ENCODE assay signal across 11 cellular contexts in the genomic region with DNA sequence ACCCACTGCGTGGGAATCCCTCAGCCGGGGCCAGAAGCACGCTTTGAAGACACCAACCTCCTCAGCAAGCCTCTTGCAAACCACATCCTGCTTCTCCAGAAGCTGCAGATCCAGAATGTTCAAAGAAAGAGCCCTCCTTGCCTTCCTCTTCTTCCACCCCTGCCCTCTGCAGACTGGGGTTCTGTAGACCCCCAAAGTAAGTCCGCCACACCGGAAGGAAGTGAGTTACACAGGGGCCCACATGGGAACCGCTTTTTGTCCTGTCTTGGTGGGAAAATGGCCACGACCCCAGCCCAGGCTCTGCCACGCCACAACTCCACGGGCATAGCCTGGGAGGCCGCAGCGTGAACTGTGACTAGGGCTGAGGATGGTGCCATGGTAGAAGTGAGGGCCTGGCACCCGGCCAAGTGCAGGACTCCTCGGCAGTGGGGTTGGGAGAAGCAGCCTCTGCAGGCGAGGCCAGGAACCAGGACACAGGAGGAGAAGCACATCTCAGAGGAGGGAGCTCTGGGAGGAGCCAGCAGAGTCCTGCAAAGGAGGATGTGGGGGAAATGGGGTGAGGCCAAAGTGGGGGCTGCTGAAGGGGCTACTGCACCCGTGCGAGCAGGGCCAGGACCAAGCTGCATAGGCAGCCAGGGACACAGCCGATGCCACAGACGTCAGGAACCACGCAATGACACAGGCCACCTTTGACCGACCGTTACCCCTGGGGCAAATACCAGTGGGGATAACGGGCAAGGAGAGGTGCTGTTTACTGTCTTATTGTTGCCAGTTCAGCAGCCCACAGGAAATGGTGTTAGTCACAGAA. TPM values are rescaled to one million over a fixed set of nuclear protein-coding genes. Genes with fewer than 3 reads are reported as not detected.
DNase-seq lines count a peak whose midpoint lies in the region; ATAC-seq and FAIRE-seq lines count a peak whose summit lies in the region.
"Had no signal": no experiment of that assay in that cellular context is flagged by ENCODE, and none has a peak within 500 bp of the region (broad histone marks: within the 10 kb centered on the region; RNA-seq: fewer than 3 reads in every experiment).

No MANE protein-coding gene starts in this region.

- CTCF ChIA-PET in T-cell (lab: Charles Lee), result no interaction called here

- ATAC-seq in T-cell (replicated peaks in 1 of 4) (peak; percentile 68 to 78 (median 72)), GM19023 (IDR thresholded peaks at IDR 0.05; ENCODE audit: unreplicated experiment) (no peak), HG03097 (IDR thresholded peaks at IDR 0.05; ENCODE audit: low FRiP score, unreplicated experiment) (no peak)
- ATAC-seq: foreskin keratinocyte, Panc1 had no signal

- peaks cover 24% of the 10 kb centered on the region for H3K4me1 ChIP-seq in skeletal muscle satellite cell (ENCODE audit: control insufficient read depth, insufficient read depth, low read length)
- H3K4me1 ChIP-seq: foreskin keratinocyte had no signal

- H3K4me2 ChIP-seq in skeletal muscle satellite cell (ENCODE audit: low read length), result peak overlapping the region; percentile 82

- H3K9me3 ChIP-seq in skeletal muscle satellite cell (replicated peaks; ENCODE audit: low read length), result no peaks in the 10 kb centered on the region

- no peaks in the 10 kb centered on the region for H3K36me3 ChIP-seq in skeletal muscle satellite cell (ENCODE audit: insufficient read depth, low read length)

- H3K4me1 Mint-ChIP-seq in T-cell, result peaks cover 44 to 60% (median 58%) of the 10 kb centered on the region in 3 donors

- H3K36me3 Mint-ChIP-seq in T-cell, result peaks cover 4% of the 10 kb centered on the region

- H3K9me3 Mint-ChIP-seq in T-cell, result no peaks in the 10 kb centered on the region

- H3K27me3 ChIP-seq in skeletal muscle satellite cell (ENCODE audit: control insufficient read depth, insufficient read depth, low read length), result peaks cover 34% of the 10 kb centered on the region

- FAIRE-seq in GM19239 (lab: Jason Lieb, UNC), result no peak
- FAIRE-seq: G401.6 had no signal

- no peaks in the 10 kb centered on the region for H3K27me3 Mint-ChIP-seq in T-cell

- H3K9ac ChIP-seq in skeletal muscle satellite cell (ENCODE audit: low read depth, low read length), result peak overlapping the region; percentile 61

- H3K4me3 ChIP-seq in skeletal muscle satellite cell (ENCODE audit: low read length), result peak overlapping the region; percentile 61

- POLR2A ChIA-PET in T-cell (lab: Charles Lee), result interaction anchor here in 1 of 2 donors (0.7 kb wide), 1 partner anchor 187 kb away, joined by 6 read pairs; no protein-coding TSS in a partner anchor

- peak overlapping the region; percentile 75 to 84 (median 79) for H3K4me3 Mint-ChIP-seq in T-cell

- peak overlapping the region; percentile 92 to 95 for H3K27ac Mint-ChIP-seq in T-cell

- DNase-seq in COLO829 (ENCODE audit: low spot score) (peak; percentile 53), T-cell (peak; percentile 24 to 67 (median 44)), GM19239 (ENCODE audit: insufficient read length, low spot score) (no peak), HUDEP-2 (lab: John Stamatoyannopoulos, UW; ENCODE audit: unreplicated experiment in 76 of 76) (no peak)
- peak; percentile 79 for DNase-seq in activated effector memory CD4-positive, alpha-beta T cell treated with anti-CD3 and anti-CD28 coated beads, Interleukin-2, amount 50 U/mL, for 16 hours
- DNase-seq: foreskin keratinocyte had no signal

RNA-seq across cellular contexts. Expression of a gene that starts 30.9 kb away (rescaled TPM):
- 10 to 100 TPM; 11.5 to 18.3 (median 16.1) TPM for total RNA-seq in T-cell
- 1.7 and 4.8 TPM in 2 replicates for total RNA-seq in skeletal muscle satellite cell (2012; rRNA removed)

Comparison
In these comparisons a context has a peak if more than half of its experiments do, and no peak if none do; other contexts are left out.
1. DNase-seq: peak in COLO829 (single experiment), T-cell (34 of 34) and activated effector memory CD4-positive, alpha-beta T cell treated with anti-CD3 and anti-CD28 coated beads, Interleukin-2, amount 50 U/mL, for 16 hours (single experiment); none in GM19239 (single experiment) and HUDEP-2 (0 of 76).
2. ATAC-seq: peak in T-cell (4 of 4); none in GM19023 (single experiment) and HG03097 (single experiment).